Comparison of ENCODE assay signal across 25 cellular contexts in genomic region chr13:20387006-20387405, GRCh38.
DNase-seq lines count a peak whose midpoint lies in the region; FAIRE-seq and TF ChIP-seq lines count a peak whose summit lies in the region.
"Had no signal": no experiment of that assay in that cellular context is flagged by ENCODE, and none has a peak within 500 bp of the region (broad histone marks: within the 10 kb centered on the region; RNA-seq: fewer than 3 reads in every experiment).

No MANE protein-coding gene starts in this region.

- POLR2A ChIA-PET in PC-9 (lab: Charles Lee; ENCODE audit: unreplicated experiment): no interaction called here

- no peaks in the 10 kb centered on the region for H3K27me3 Mint-ChIP-seq in activated T-cell treated with anti-CD3 and anti-CD28 coated beads, Interleukin-2, amount 50 U/mL, for 24 hours
- no peaks in the 10 kb centered on the region for H3K27me3 Mint-ChIP-seq in astrocyte (ENCODE audit: low read depth, unreplicated experiment)

- H3K4me2 ChIP-seq in PC-9 (no peak overlapping the region), astrocyte (ENCODE audit: low read length) (peak overlapping the region; percentile 6), keratinocyte (ENCODE audit: control insufficient read depth, extremely low read depth, insufficient read depth, low read depth, low read length) (peak overlapping the region; percentile 76)
- H3K4me2 ChIP-seq: GM23338 had no signal

- in situ Hi-C loops in GM13977 (cut with MboI; ENCODE audit: low pct_unique_long_range_greater_than_20kb, low sequenced_read_pairs, unreplicated experiment): no loop called here

- no peaks in the 10 kb centered on the region for H3K36me3 Mint-ChIP-seq in activated T-cell treated with anti-CD3 and anti-CD28 coated beads, Interleukin-2, amount 50 U/mL, for 24 hours (ENCODE audit: low read depth)
- no peaks in the 10 kb centered on the region for H3K36me3 Mint-ChIP-seq in astrocyte (ENCODE audit: low read depth, unreplicated experiment)
- H3K36me3 Mint-ChIP-seq: CD8-positive, alpha-beta memory T cell had no signal

- CTCF ChIA-PET in PC-9 (lab: Charles Lee): no interaction called here

- H2AFZ ChIP-seq in PC-9: no peak overlapping the region
- H2AFZ ChIP-seq in astrocyte (ENCODE audit: low read depth, low read length): no peak overlapping the region
- H2AFZ ChIP-seq in keratinocyte (ENCODE audit: control insufficient read depth, low read length): no peak overlapping the region
- H2AFZ ChIP-seq: GM23338 had no signal

- no peak for TF ChIP-seq CTCF in PC-9 (conservative IDR thresholded peaks at IDR 0.05)
- TF ChIP-seq CTCF in astrocyte (IDR thresholded peaks at IDR 0.05; ENCODE audit: insufficient read depth, low read depth, low read length): no peak
- no peak for TF ChIP-seq CTCF in keratinocyte (optimal IDR thresholded peaks at IDR 0.05 in 1 of 3, IDR thresholded peaks at IDR 0.05 in 1 of 3, conservative IDR thresholded peaks at IDR 0.05 in 1 of 3; ENCODE audit: extremely low read depth in 1 of 3, insufficient read depth in 2 of 3, low read length in 3 of 3)
- no peak for TF ChIP-seq CTCF in GM13977 (IDR thresholded peaks at IDR 0.05; ENCODE audit: extremely low read depth, insufficient read depth, missing control alignments)

- intact Hi-C loops in PC-9 (cut with micrococcal nuclease; ENCODE audit: unreplicated experiment): no loop called here

- H3K4me3 ChIP-seq in PC-9 (no peak overlapping the region), astrocyte (ENCODE audit: insufficient read depth, low read depth, low read length) (no peak overlapping the region), keratinocyte (ENCODE audit: control insufficient read depth in 2 of 3, extremely low read depth in 1 of 3, insufficient read depth in 2 of 3, low read depth in 1 of 3, low read length in 3 of 3) (peak overlapping the region in 2 of 3 experiments; percentile 16 to 17)
- H3K4me3 ChIP-seq: GM23338 had no signal

- BruUV-seq in PC-9 (replicated peaks; lab: Mats Ljungman, UMichigan): no TSS peak

- peak overlapping the region; percentile 59; the same call in 1 of the 2 replicates for H3K27ac ChIP-seq in PC-9
- H3K27ac ChIP-seq in astrocyte (ENCODE audit: low read depth, low read length): no peak overlapping the region
- H3K27ac ChIP-seq in keratinocyte (ENCODE audit: control insufficient read depth, insufficient read depth, low read length): peak overlapping the region; percentile 88
- H3K27ac ChIP-seq: C4-2B had no signal

- peaks cover 7% of the 10 kb centered on the region; the same call in 1 of the 2 replicates for H3K9me3 ChIP-seq in PC-9 (ENCODE audit: insufficient read depth, low read depth)
- no peaks in the 10 kb centered on the region for H3K9me3 ChIP-seq in astrocyte (ENCODE audit: insufficient read depth, low read depth, low read length)
- no peaks in the 10 kb centered on the region for H3K9me3 ChIP-seq in keratinocyte (ENCODE audit: control insufficient read depth, low read depth, low read length)

- DNase-seq in activated T-cell treated with anti-CD3 and anti-CD28 coated beads, Interleukin-2, amount 50 U/mL, for 24 hours: peak; percentile 13
- no peak for DNase-seq in activated T-cell treated with anti-CD3 and anti-CD28 coated beads, Interleukin-2, amount 50 U/mL, for 1 hour
- DNase-seq in PC-9 (no peak), astrocyte (ENCODE audit: low read depth) (no peak), keratinocyte (ENCODE audit: low read depth, low spot score) (no peak), NOMO-1 treated with dmso at 0.1 percent for 144 hours (lab: John Stamatoyannopoulos, UW; ENCODE audit: unreplicated experiment) (no peak), KG1 (lab: John Stamatoyannopoulos, UW) (no peak), GM13977 (ENCODE audit: low spot score) (no peak)
- DNase-seq: Calu3; CD8-positive, alpha-beta memory T cell; DMS153; NCI-H1105 treated with DMSO at 0.1 percent for 48 hours; NCI-H2029 treated with DMSO at 0.1 percent for 48 hours; NCI-H524; NCI-H774; NK-92 treated with Interleukin-12 subunit alpha and Interleukin-12 subunit beta, amount 100 ng/mL, for 24 hours; SHP77 treated with DMSO at 0.1 percent for 48 hours had no signal

- H3K36me3 ChIP-seq in PC-9 (ENCODE audit: low read depth): no peaks in the 10 kb centered on the region
- no peaks in the 10 kb centered on the region for H3K36me3 ChIP-seq in astrocyte (ENCODE audit: insufficient read depth, low read length)
- no peaks in the 10 kb centered on the region for H3K36me3 ChIP-seq in keratinocyte (ENCODE audit: control insufficient read depth in 2 of 2, extremely low read depth in 1 of 2, insufficient read depth in 2 of 2, low read length in 2 of 2)

- H3K27me3 ChIP-seq in PC-9 (ENCODE audit: insufficient read depth, low read depth) (no peaks in the 10 kb centered on the region), astrocyte (ENCODE audit: insufficient read depth, low read length) (no peaks in the 10 kb centered on the region), keratinocyte (ENCODE audit: control insufficient read depth, extremely low read depth, insufficient read depth, low read length) (no peaks in the 10 kb centered on the region)

- H3K4me1 ChIP-seq in PC-9 (replicated peaks; ENCODE audit: insufficient read depth) (peaks cover 16% of the 10 kb centered on the region), astrocyte (ENCODE audit: insufficient read depth, low read length) (peaks cover 5% of the 10 kb centered on the region), keratinocyte (ENCODE audit: control insufficient read depth, extremely low read depth, insufficient read depth, low read length) (peaks cover 22% of the 10 kb centered on the region)

- H3K9me1 ChIP-seq in keratinocyte (ENCODE audit: control insufficient read depth, extremely low read depth, insufficient read depth, low read length): no peaks in the 10 kb centered on the region

- H3K4me1 Mint-ChIP-seq in activated T-cell treated with anti-CD3 and anti-CD28 coated beads, Interleukin-2, amount 50 U/mL, for 24 hours (ENCODE audit: low read depth): peaks cover 13% of the 10 kb centered on the region
- H3K4me1 Mint-ChIP-seq in astrocyte (ENCODE audit: low read depth, unreplicated experiment): peaks cover 10% of the 10 kb centered on the region
- H3K4me1 Mint-ChIP-seq: CD8-positive, alpha-beta memory T cell had no signal

- H3K9ac ChIP-seq in astrocyte (ENCODE audit: low read length) (no peak overlapping the region), keratinocyte (ENCODE audit: control insufficient read depth, extremely low read depth, insufficient read depth, low read length) (no peak overlapping the region)

- no peaks in the 10 kb centered on the region for H3K9me2 ChIP-seq in PC-9 (ENCODE audit: insufficient read depth)

- H3K4me3 Mint-ChIP-seq in activated T-cell treated with anti-CD3 and anti-CD28 coated beads, Interleukin-2, amount 50 U/mL, for 24 hours: no peak overlapping the region
- H3K4me3 Mint-ChIP-seq in astrocyte (ENCODE audit: unreplicated experiment): no peak overlapping the region
- H3K4me3 Mint-ChIP-seq: CD8-positive, alpha-beta memory T cell; GM23338 had no signal

- no peak for FAIRE-seq in astrocyte (lab: Jason Lieb, UNC)
- FAIRE-seq in keratinocyte (lab: Jason Lieb, UNC): no peak
- FAIRE-seq: A204.1, G401.6, GM12892, GM18507, HTR-8/SVneo, RCC 7860 had no signal

- H3K79me2 ChIP-seq in PC-9 (ENCODE audit: low read depth) (no peaks in the 10 kb centered on the region), astrocyte (ENCODE audit: insufficient read depth, low read length) (no peaks in the 10 kb centered on the region), keratinocyte (ENCODE audit: control insufficient read depth, insufficient read depth, low read length) (no peaks in the 10 kb centered on the region)

- no peak overlapping the region for H3K27ac Mint-ChIP-seq in activated T-cell treated with anti-CD3 and anti-CD28 coated beads, Interleukin-2, amount 50 U/mL, for 24 hours
- H3K27ac Mint-ChIP-seq in astrocyte (ENCODE audit: unreplicated experiment): no peak overlapping the region
- H3K27ac Mint-ChIP-seq: CD8-positive, alpha-beta memory T cell; GM23338 had no signal

- peaks cover 21% of the 10 kb centered on the region; the same call in 1 of the 2 replicates for H3F3A ChIP-seq in PC-9 (ENCODE audit: insufficient read depth, low read depth)

- dilution Hi-C loops in keratinocyte (cut with MboI; ENCODE audit: extremely low pct_ligation_motif_present, low sequenced_read_pairs): loop anchor here (25.0 kb wide), 1 partner anchor 200 kb away; the partner anchor contains the start of gene GJB2

- H4K20me1 ChIP-seq in PC-9 (ENCODE audit: insufficient read depth) (no peaks in the 10 kb centered on the region), astrocyte (ENCODE audit: insufficient read depth, low read length) (no peaks in the 10 kb centered on the region), keratinocyte (ENCODE audit: control insufficient read depth, extremely low read depth, insufficient read depth, low read length) (no peaks in the 10 kb centered on the region)

- H3K9me3 Mint-ChIP-seq in activated T-cell treated with anti-CD3 and anti-CD28 coated beads, Interleukin-2, amount 50 U/mL, for 24 hours: no peaks in the 10 kb centered on the region
- H3K9me3 Mint-ChIP-seq in astrocyte (ENCODE audit: unreplicated experiment): peaks cover 4% of the 10 kb centered on the region
- H3K9me3 Mint-ChIP-seq: CD8-positive, alpha-beta memory T cell had no signal

Comparison
In these comparisons a context has a peak if more than half of its experiments do, and no peak if none do; other contexts are left out.
1. H3K4me3 ChIP-seq: peak in keratinocyte (2 of 3); none in PC-9 (single experiment) and astrocyte (single experiment).